In the genomic region with DNA sequence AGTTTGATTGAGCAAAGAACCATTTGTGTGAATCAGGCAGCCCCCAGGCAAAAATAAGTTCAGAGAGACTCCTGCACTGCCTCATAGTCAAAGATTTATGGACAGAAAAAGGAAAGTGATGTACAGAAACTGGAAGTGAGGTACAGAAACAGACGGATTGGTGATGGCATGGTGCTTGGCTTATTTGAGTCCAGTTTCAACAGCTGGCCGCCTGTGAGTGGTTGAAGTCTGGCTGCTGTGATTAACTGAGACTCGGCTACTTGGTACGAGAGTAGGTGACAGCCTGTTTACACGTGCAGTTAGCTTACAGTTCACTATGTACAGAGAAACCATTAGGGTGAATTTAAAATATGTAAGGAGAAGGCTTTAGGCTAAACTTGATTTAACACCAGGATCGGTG, we compare ENCODE assay signal across 1 cellular context.
TF ChIP-seq lines count a peak whose summit lies in the region.

No MANE protein-coding gene starts in this region.

TF ChIP-seq in GM12878, 131 proteins besides CTCF, POLR2A, EP300 and RAD21:
- no peak for TF ChIP-seq ZSCAN29 (IDR thresholded peaks at IDR 0.05)
- TF ChIP-seq, protein P1, sequence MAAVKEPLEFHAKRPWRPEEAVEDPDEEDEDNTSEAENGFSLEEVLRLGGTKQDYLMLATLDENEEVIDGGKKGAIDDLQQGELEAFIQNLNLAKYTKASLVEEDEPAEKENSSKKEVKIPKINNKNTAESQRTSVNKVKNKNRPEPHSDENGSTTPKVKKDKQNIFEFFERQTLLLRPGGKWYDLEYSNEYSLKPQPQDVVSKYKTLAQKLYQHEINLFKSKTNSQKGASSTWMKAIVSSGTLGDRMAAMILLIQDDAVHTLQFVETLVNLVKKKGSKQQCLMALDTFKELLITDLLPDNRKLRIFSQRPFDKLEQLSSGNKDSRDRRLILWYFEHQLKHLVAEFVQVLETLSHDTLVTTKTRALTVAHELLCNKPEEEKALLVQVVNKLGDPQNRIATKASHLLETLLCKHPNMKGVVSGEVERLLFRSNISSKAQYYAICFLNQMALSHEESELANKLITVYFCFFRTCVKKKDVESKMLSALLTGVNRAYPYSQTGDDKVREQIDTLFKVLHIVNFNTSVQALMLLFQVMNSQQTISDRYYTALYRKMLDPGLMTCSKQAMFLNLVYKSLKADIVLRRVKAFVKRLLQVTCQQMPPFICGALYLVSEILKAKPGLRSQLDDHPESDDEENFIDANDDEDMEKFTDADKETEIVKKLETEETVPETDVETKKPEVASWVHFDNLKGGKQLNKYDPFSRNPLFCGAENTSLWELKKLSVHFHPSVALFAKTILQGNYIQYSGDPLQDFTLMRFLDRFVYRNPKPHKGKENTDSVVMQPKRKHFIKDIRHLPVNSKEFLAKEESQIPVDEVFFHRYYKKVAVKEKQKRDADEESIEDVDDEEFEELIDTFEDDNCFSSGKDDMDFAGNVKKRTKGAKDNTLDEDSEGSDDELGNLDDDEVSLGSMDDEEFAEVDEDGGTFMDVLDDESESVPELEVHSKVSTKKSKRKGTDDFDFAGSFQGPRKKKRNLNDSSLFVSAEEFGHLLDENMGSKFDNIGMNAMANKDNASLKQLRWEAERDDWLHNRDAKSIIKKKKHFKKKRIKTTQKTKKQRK (IDR thresholded peaks at IDR 0.05; ENCODE audit: low read depth, low read length) = no peak
- TF ChIP-seq, protein P2, sequence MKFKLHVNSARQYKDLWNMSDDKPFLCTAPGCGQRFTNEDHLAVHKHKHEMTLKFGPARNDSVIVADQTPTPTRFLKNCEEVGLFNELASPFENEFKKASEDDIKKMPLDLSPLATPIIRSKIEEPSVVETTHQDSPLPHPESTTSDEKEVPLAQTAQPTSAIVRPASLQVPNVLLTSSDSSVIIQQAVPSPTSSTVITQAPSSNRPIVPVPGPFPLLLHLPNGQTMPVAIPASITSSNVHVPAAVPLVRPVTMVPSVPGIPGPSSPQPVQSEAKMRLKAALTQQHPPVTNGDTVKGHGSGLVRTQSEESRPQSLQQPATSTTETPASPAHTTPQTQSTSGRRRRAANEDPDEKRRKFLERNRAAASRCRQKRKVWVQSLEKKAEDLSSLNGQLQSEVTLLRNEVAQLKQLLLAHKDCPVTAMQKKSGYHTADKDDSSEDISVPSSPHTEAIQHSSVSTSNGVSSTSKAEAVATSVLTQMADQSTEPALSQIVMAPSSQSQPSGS (IDR thresholded peaks at IDR 0.05; ENCODE audit: low read length) = no peak
- TF ChIP-seq RCOR1 (conservative IDR thresholded peaks at IDR 0.05; ENCODE audit: low read depth, low read length) = no peak
- TF ChIP-seq, protein P3, sequence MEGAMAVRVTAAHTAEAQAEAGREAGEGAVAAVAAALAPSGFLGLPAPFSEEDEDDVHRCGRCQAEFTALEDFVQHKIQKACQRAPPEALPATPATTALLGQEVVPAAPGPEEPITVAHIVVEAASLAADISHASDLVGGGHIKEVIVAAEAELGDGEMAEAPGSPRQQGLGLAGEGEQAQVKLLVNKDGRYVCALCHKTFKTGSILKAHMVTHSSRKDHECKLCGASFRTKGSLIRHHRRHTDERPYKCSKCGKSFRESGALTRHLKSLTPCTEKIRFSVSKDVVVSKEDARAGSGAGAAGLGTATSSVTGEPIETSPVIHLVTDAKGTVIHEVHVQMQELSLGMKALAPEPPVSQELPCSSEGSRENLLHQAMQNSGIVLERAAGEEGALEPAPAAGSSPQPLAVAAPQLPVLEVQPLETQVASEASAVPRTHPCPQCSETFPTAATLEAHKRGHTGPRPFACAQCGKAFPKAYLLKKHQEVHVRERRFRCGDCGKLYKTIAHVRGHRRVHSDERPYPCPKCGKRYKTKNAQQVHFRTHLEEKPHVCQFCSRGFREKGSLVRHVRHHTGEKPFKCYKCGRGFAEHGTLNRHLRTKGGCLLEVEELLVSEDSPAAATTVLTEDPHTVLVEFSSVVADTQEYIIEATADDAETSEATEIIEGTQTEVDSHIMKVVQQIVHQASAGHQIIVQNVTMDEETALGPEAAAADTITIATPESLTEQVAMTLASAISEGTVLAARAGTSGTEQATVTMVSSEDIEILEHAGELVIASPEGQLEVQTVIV (IDR thresholded peaks at IDR 0.05; ENCODE audit: borderline replicate concordance, partially characterized antibody) = no peak
TF ChIP-seq in GM12878: peak in this region for 0.
